1 cellular context compared by ENCODE assay signal in genomic region chr3:18389108-18389733, GRCh38.
TF ChIP-seq lines count a peak whose summit lies in the region.

No MANE protein-coding gene starts in this region.

TF ChIP-seq in GM23338, 12 proteins besides CTCF, POLR2A, EP300 and RAD21 (continued from another document):
- TF ChIP-seq ETS1 (IDR thresholded peaks at IDR 0.05) (no peak), ZNF114 (CRISPR knock-in tag; IDR thresholded peaks at IDR 0.05) (no peak)
